In genomic region chr15:81083201-81083600, GRCh38 we compare ENCODE assay signal across 27 cellular contexts. TPM values are rescaled to one million over a fixed set of nuclear protein-coding genes. Genes with fewer than 3 reads are reported as not detected.
"Had no signal": no experiment of that assay in that cellular context is flagged by ENCODE, and none has a peak within 500 bp of the region (broad histone marks: within the 10 kb centered on the region; RNA-seq: fewer than 3 reads in every experiment).

No MANE protein-coding gene starts in this region.

- H3K36me3 ChIP-seq: esophagus muscularis mucosa, gastroesophageal sphincter, heart left ventricle, left lung, lower lobe of right lung had no signal

- H3K79me2 ChIP-seq: hepatocyte had no signal

- ATAC-seq: foreskin keratinocyte, gastroesophageal sphincter, heart left ventricle, left cardiac atrium, left lung, left ventricle myocardium superior, lower lobe of right lung, mucosa of descending colon had no signal

- H3K4me1 ChIP-seq: esophagus muscularis mucosa, foreskin keratinocyte, gastroesophageal sphincter, left lung, lower lobe of right lung had no signal

- H2AFZ ChIP-seq: hepatocyte had no signal

- H3K4me2 ChIP-seq: hepatocyte had no signal

- DNase-seq: dermis blood vessel endothelial cell; dorsolateral prefrontal cortex; effector CD4-positive, alpha-beta T cell; effector memory CD4-positive, alpha-beta T cell; foreskin keratinocyte; heart left ventricle; hypothalamus; left cardiac atrium; left lung; left ventricle myocardium superior; lower lobe of right lung; mesenchymal stem cell; mucosa of descending colon; naive B cell had no signal

- H3K27me3 ChIP-seq: dorsolateral prefrontal cortex, esophagus muscularis mucosa, foreskin keratinocyte, gastroesophageal sphincter, heart left ventricle, hepatocyte, left lung had no signal

- H3K4me3 ChIP-seq: coronary artery, dorsolateral prefrontal cortex, esophagus muscularis mucosa, gastroesophageal sphincter, heart left ventricle, hepatocyte, left lung, lower lobe of right lung, mucosa of descending colon had no signal

- H3K27ac ChIP-seq: coronary artery, dorsolateral prefrontal cortex, esophagus muscularis mucosa, foreskin keratinocyte, gastroesophageal sphincter, heart left ventricle, hepatocyte, left lung, lower lobe of right lung had no signal

- H3K9me3 ChIP-seq: esophagus muscularis mucosa, gastroesophageal sphincter, heart left ventricle, left lung, lower lobe of right lung, mucosa of descending colon had no signal

- FAIRE-seq: colon, endothelial cell of umbilical vein, frontal cortex, islet of Langerhans, keratinocyte had no signal

RNA-seq across cellular contexts. Expression of gene CFAP161, which starts 50.9 kb away (rescaled TPM):
- total RNA-seq: endothelial cell of umbilical vein, epithelial cell of proximal tubule, foreskin keratinocyte, hepatocyte, kidney epithelial cell, mesothelial cell of epicardium had no signal
- polyA plus RNA-seq: fibroblast of lung, foreskin keratinocyte, keratinocyte had no signal
